In the genomic region with DNA sequence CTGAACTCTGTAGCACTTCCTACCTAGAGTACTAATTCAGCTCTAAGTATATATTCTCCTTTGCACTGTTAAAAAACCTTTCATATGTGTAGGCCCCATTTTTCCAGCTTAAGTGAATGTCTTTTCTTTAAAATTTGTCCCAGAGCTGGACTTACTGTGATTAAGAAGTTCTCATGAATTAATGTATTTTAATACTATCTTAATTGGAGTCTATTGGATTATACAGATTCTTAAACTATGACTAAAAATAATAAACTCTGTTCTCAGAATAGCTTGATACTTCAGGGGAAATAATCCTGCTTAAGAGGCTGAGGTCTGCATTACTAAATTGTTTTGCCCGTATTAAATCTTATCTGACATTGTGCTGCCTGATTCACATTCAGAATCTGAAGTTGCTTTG, we compare ENCODE assay signal across 22 cellular contexts.
"Had no signal": no experiment of that assay in that cellular context is flagged by ENCODE, and none has a peak within 500 bp of the region (broad histone marks: within the 10 kb centered on the region; RNA-seq: fewer than 3 reads in every experiment).

No MANE protein-coding gene starts in this region.

- H3K4me3 ChIP-seq: hepatocyte, left ventricle myocardium inferior, lung, ovary, tibial nerve, uterus had no signal

- DNase-seq: islet precursor cell; left ventricle myocardium inferior; mesendoderm; naive B cell; natural killer cell; nephron progenitor cell; ovary; right cardiac atrium; small intestine; stimulated activated CD4-positive, alpha-beta T cell treated with anti-CD3 and anti-CD28 coated beads, Interleukin-1b, Interleukin-23, amount 100 ng/mL, for 48 hours; stimulated activated CD4-positive, alpha-beta T cell treated with anti-CD3 and anti-CD28 coated beads, Interleukin-2, amount 100 ng/mL, for 48 hours; stimulated activated CD4-positive, alpha-beta T cell treated with anti-CD3 and anti-CD28 coated beads, Interleukin-4, amount 100 ng/mL, for 4 hours; stimulated activated CD8-positive, alpha-beta memory T cell treated with anti-CD3 and anti-CD28 coated beads, Interleukin-4, amount 100 ng/mL, for 48 hours; stimulated activated naive CD4-positive, alpha-beta T cell treated with Interleukin-2 at 50 U/mL for 16 hours; stimulated activated naive CD8-positive, alpha-beta T cell treated with anti-CD3 and anti-CD28 coated beads, Interleukin-15, amount 100 ng/mL, for 72 hours; substantia nigra; uterus had no signal

- ATAC-seq: natural killer cell; right cardiac atrium; sciatic nerve; stimulated activated memory B cell treated with anti-CD40 and anti-IgM and Interleukin-4, amounts not matched to agents 10 μg/mL and 1 μg/mL and 100 μg/mL, for 72 hours; stimulated activated naive CD8-positive, alpha-beta T cell treated with anti-CD3 and anti-CD28 coated beads, Interleukin-15, amount 100 ng/mL, for 72 hours had no signal
